1 cellular context compared by ENCODE assay signal in the genomic region with DNA sequence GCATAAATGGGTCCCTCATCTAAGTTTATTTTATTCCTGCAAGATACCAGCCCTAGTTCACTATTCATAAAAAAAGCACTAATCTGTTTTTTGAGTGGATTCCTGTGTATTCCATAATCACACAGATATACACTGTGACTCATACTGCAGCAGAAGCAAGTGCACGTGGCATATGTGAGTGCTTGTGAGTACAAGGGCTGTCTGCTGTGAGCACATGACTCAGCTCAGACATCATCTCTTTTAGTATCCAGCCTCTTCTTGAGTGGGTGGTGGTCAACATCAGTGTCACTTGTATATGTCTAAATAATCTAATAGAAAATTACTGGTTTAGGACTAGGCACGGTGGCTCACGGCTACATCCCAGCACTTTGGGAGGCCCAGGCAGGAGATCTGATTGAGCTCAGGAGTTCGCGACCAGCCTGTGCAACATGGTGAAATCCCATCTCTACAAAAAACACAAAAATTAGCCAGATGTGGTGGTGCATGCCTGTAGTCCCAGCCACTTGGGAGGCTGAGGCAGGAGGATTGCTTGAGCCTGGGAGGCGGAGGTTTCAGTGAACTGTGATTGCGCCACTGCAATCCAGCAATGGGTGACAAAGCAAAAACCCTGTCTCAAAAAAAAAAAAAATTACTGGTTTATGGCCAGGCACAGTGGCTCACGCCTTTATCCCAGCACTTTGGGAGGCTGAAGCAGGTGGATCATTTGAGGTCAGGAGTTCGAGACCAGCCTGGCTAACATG.
TF ChIP-seq lines count a peak whose summit lies in the region.

No MANE protein-coding gene starts in this region.

TF ChIP-seq in SK-N-SH, 30 proteins besides CTCF, POLR2A, EP300 and RAD21 (continued from another document):
- TF ChIP-seq RXRA (IDR thresholded peaks at IDR 0.05; ENCODE audit: borderline replicate concordance, low read depth) (no peak), SMC3 (IDR thresholded peaks at IDR 0.05; ENCODE audit: low read depth, low read length) (no peak), YY1 (IDR thresholded peaks at IDR 0.05; ENCODE audit: low read depth) (no peak), GATA2 (CRISPR knock-in tag; IDR thresholded peaks at IDR 0.05) (no peak), JUND (IDR thresholded peaks at IDR 0.05) (peak; percentile 82), ELF1 (IDR thresholded peaks at IDR 0.05) (no peak), TEAD4 (IDR thresholded peaks at IDR 0.05; ENCODE audit: borderline replicate concordance, insufficient read depth) (no peak), TAF1 (IDR thresholded peaks at IDR 0.05; ENCODE audit: borderline replicate concordance, low read depth, low read length) (no peak), MEF2A (IDR thresholded peaks at IDR 0.05; ENCODE audit: borderline replicate concordance, low read depth) (no peak), FOXJ3 (CRISPR knock-in tag; IDR thresholded peaks at IDR 0.05) (no peak), NRF1 (IDR thresholded peaks at IDR 0.05; ENCODE audit: low read depth, low read length) (no peak), FOSL2 (IDR thresholded peaks at IDR 0.05; ENCODE audit: borderline replicate concordance, low read depth) (peak; percentile 92), TCF12 (IDR thresholded peaks at IDR 0.05) (peak; percentile 68)
- TF ChIP-seq, protein P1, sequence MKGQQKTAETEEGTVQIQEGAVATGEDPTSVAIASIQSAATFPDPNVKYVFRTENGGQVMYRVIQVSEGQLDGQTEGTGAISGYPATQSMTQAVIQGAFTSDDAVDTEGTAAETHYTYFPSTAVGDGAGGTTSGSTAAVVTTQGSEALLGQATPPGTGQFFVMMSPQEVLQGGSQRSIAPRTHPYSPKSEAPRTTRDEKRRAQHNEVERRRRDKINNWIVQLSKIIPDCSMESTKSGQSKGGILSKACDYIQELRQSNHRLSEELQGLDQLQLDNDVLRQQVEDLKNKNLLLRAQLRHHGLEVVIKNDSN (IDR thresholded peaks at IDR 0.05; ENCODE audit: borderline replicate concordance, low read depth): peak; percentile 73; the same call in 1 of the 2 replicates
- TF ChIP-seq, protein P2, sequence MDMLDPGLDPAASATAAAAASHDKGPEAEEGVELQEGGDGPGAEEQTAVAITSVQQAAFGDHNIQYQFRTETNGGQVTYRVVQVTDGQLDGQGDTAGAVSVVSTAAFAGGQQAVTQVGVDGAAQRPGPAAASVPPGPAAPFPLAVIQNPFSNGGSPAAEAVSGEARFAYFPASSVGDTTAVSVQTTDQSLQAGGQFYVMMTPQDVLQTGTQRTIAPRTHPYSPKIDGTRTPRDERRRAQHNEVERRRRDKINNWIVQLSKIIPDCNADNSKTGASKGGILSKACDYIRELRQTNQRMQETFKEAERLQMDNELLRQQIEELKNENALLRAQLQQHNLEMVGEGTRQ (IDR thresholded peaks at IDR 0.05; ENCODE audit: borderline replicate concordance, low read depth, low read length): no peak
- TF ChIP-seq, protein P3, sequence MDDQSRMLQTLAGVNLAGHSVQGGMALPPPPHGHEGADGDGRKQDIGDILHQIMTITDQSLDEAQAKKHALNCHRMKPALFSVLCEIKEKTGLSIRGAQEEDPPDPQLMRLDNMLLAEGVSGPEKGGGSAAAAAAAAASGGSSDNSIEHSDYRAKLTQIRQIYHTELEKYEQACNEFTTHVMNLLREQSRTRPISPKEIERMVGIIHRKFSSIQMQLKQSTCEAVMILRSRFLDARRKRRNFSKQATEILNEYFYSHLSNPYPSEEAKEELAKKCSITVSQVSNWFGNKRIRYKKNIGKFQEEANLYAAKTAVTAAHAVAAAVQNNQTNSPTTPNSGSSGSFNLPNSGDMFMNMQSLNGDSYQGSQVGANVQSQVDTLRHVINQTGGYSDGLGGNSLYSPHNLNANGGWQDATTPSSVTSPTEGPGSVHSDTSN (IDR thresholded peaks at IDR 0.05): peak; percentile 26; the same call in 1 of the 2 replicates
- TF ChIP-seq, protein P4, sequence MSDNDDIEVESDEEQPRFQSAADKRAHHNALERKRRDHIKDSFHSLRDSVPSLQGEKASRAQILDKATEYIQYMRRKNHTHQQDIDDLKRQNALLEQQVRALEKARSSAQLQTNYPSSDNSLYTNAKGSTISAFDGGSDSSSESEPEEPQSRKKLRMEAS (IDR thresholded peaks at IDR 0.05; ENCODE audit: low read depth): peak; percentile 98
